ENCODE assay signal across 1 cellular context in genomic region chr21:43045165-43045939, GRCh38.
TF ChIP-seq lines count a peak whose summit lies in the region.

No MANE protein-coding gene starts in this region.

TF ChIP-seq in WTC11, 78 proteins besides CTCF, POLR2A, EP300 and RAD21:
- TF ChIP-seq PRRX2 (CRISPR knock-in tag; IDR thresholded peaks at IDR 0.05) = 0 out of 2 replicates have a peak, but pooled peaks have one; percentile 58
- peak; percentile 79; the same call in 1 of the 2 replicates for TF ChIP-seq ZNF416 (CRISPR knock-in tag; IDR thresholded peaks at IDR 0.05)
TF ChIP-seq in WTC11: peak in this region for 2; not testable (repeated sequence) for 76.
